32 cellular contexts compared by ENCODE assay signal in the genomic region with DNA sequence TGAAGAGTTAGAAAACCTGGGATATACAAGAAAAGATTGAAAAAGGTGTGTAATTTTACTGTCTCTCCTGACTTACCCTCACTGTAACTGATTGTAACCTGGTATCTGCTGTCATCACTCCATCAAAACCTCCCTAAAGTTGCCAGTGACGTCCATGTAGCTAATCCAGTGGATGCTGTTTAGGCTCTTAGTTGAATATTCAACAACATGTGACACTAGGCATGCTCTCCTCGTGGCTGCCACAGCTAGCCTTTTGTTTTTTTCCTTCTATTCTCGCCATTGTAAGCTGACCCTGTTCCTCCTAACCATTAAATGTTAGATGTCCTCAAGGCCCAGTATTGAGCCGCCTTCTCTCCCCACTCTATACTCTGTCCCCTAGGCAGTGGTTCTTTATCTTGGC. TPM values are rescaled to one million over a fixed set of nuclear protein-coding genes. Genes with fewer than 3 reads are reported as not detected.
"Had no signal": no experiment of that assay in that cellular context is flagged by ENCODE, and none has a peak within 500 bp of the region (broad histone marks: within the 10 kb centered on the region; RNA-seq: fewer than 3 reads in every experiment).

No MANE protein-coding gene starts in this region.

- H3K4me3 Mint-ChIP-seq: naive thymus-derived CD4-positive, alpha-beta T cell; natural killer cell; nephron; stimulated activated effector memory CD8-positive, alpha-beta T cell treated with anti-CD3 and anti-CD28 coated beads, Interleukin-12 subunit alpha, Interleukin-12 subunit beta, amount 100 ng/mL, for 72 hours; stimulated activated naive B cell treated with anti-CD40 and anti-IgM and Interleukin-4, amounts not matched to agents 10 μg/mL and 1 μg/mL and 100 μg/mL, for 72 hours; stimulated activated naive CD8-positive, alpha-beta T cell treated with anti-CD3 and anti-CD28 coated beads, Interleukin-15, Interleukin-2, amounts not matched to agents 100 ng/mL and 50 ng/mL, for 24 hours had no signal

- ATAC-seq: naive thymus-derived CD4-positive, alpha-beta T cell; natural killer cell; right cardiac atrium; right lobe of liver; stimulated activated effector memory CD8-positive, alpha-beta T cell treated with anti-CD3 and anti-CD28 coated beads, Interleukin-12 subunit alpha, Interleukin-12 subunit beta, amount 100 ng/mL, for 72 hours; stimulated activated naive B cell treated with anti-CD40 and anti-IgM and Interleukin-4, amounts not matched to agents 10 μg/mL and 1 μg/mL and 100 μg/mL, for 72 hours had no signal

- H3K4me1 ChIP-seq: parathyroid adenoma, right lobe of liver, sigmoid colon, stomach, thyroid gland, upper lobe of left lung had no signal

- H3K9me3 Mint-ChIP-seq: nephron; stimulated activated effector memory CD8-positive, alpha-beta T cell treated with anti-CD3 and anti-CD28 coated beads, Interleukin-12 subunit alpha, Interleukin-12 subunit beta, amount 100 ng/mL, for 72 hours; stimulated activated naive B cell treated with anti-CD40 and anti-IgM and Interleukin-4, amounts not matched to agents 10 μg/mL and 1 μg/mL and 100 μg/mL, for 72 hours had no signal

- H3K27ac Mint-ChIP-seq: naive thymus-derived CD4-positive, alpha-beta T cell; natural killer cell; nephron; progenitor cell of endocrine pancreas; stimulated activated effector memory CD8-positive, alpha-beta T cell treated with anti-CD3 and anti-CD28 coated beads, Interleukin-12 subunit alpha, Interleukin-12 subunit beta, amount 100 ng/mL, for 72 hours; stimulated activated naive B cell treated with anti-CD40 and anti-IgM and Interleukin-4, amounts not matched to agents 10 μg/mL and 1 μg/mL and 100 μg/mL, for 72 hours; stimulated activated naive CD8-positive, alpha-beta T cell treated with anti-CD3 and anti-CD28 coated beads, Interleukin-15, Interleukin-2, amounts not matched to agents 100 ng/mL and 50 ng/mL, for 24 hours had no signal

- H3K27me3 ChIP-seq: neutrophil, ovary, right lobe of liver, sigmoid colon, stomach, thyroid gland, upper lobe of left lung, vagina had no signal

- H3K27me3 Mint-ChIP-seq: progenitor cell of endocrine pancreas; stimulated activated naive B cell treated with anti-CD40 and anti-IgM and Interleukin-4, amounts not matched to agents 10 μg/mL and 1 μg/mL and 100 μg/mL, for 72 hours had no signal

- H3K36me3 Mint-ChIP-seq: natural killer cell; stimulated activated effector memory CD8-positive, alpha-beta T cell treated with anti-CD3 and anti-CD28 coated beads, Interleukin-12 subunit alpha, Interleukin-12 subunit beta, amount 100 ng/mL, for 72 hours; stimulated activated naive B cell treated with anti-CD40 and anti-IgM and Interleukin-4, amounts not matched to agents 10 μg/mL and 1 μg/mL and 100 μg/mL, for 72 hours had no signal

- H3K36me3 ChIP-seq: neutrophil, ovary, right lobe of liver, sigmoid colon, stomach, thoracic aorta, thyroid gland, tibial nerve, upper lobe of left lung, vagina had no signal

- H3K4me1 Mint-ChIP-seq: natural killer cell; stimulated activated effector memory CD8-positive, alpha-beta T cell treated with anti-CD3 and anti-CD28 coated beads, Interleukin-12 subunit alpha, Interleukin-12 subunit beta, amount 100 ng/mL, for 72 hours; stimulated activated naive B cell treated with anti-CD40 and anti-IgM and Interleukin-4, amounts not matched to agents 10 μg/mL and 1 μg/mL and 100 μg/mL, for 72 hours had no signal

- H3K27ac ChIP-seq: neutrophil, ovary, parathyroid adenoma, right lobe of liver, sigmoid colon, stomach, thoracic aorta, thyroid gland, tibial nerve, upper lobe of left lung, vagina had no signal

- H3K4me3 ChIP-seq: ovary, right lobe of liver, sigmoid colon, stomach, thoracic aorta, thyroid gland, tibial nerve, upper lobe of left lung, vagina had no signal

- H3K9me3 ChIP-seq: neutrophil, ovary, right lobe of liver, sigmoid colon, stomach, thoracic aorta, thyroid gland, tibial nerve, upper lobe of left lung, vagina had no signal

- DNase-seq: naive thymus-derived CD4-positive, alpha-beta T cell; natural killer cell; nucleus accumbens; ovary; posterior cingulate gyrus; retina; right cardiac atrium; right lobe of liver; sigmoid colon; small intestine; stimulated activated CD4-positive, alpha-beta T cell treated with anti-CD3 and anti-CD28 coated beads, Interleukin-15, amount 100 ng/mL, for 24 hours; stimulated activated CD4-positive, alpha-beta T cell treated with anti-CD3 and anti-CD28 coated beads, Interleukin-2, amount 100 ng/mL, for 24 hours; stimulated activated CD4-positive, alpha-beta T cell treated with anti-CD3 and anti-CD28 coated beads, Interleukin-2, amount 100 ng/mL, for 48 hours; stimulated activated CD4-positive, alpha-beta T cell treated with anti-CD3 and anti-CD28 coated beads, Interleukin-4, amount 100 ng/mL, for 24 hours; stimulated activated naive B cell treated with anti-CD40 and anti-IgM and Interleukin-4, amounts not matched to agents 10 μg/mL and 1 μg/mL and 100 μg/mL, for 72 hours; stimulated activated naive CD4-positive, alpha-beta T cell treated with Interleukin-2 at 50 U/mL for 16 hours; stomach; thyroid gland; trophoblast cell; upper lobe of left lung had no signal

RNA-seq across cellular contexts. Expression of a gene that starts 41.6 kb away (rescaled TPM):
- total RNA-seq: naive thymus-derived CD4-positive, alpha-beta T cell; natural killer cell; pulmonary artery endothelial cell; right cardiac atrium; right lobe of liver; sigmoid colon; subcutaneous adipose tissue; thyroid gland; tibial nerve; vagina had no signal
- polyA plus RNA-seq: naive thymus-derived CD4-positive, alpha-beta T cell; neural cell; right cardiac atrium; sigmoid colon; small intestine had no signal
